Comparison of ENCODE assay signal across 9 cellular contexts in the genomic region with DNA sequence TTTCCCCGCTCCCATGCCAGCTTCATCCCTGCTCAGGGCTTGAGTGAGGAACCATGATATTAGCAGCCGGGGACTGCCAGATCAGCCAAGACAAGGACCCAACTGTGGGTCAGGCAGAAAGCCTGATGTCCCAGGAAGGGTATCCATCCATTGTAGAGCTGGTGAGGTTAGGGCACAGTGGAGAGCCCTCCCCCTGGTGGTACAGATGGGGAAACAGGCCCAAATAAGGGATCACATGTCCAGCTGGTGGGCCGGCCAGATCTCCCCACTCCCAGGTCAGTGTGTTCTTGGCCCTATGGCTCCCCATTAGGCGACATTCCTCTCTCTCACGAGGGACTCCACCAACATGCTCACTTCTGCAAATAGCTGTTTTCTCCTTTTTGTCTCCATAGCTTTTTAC. TPM values are rescaled to one million over a fixed set of nuclear protein-coding genes. Genes with fewer than 3 reads are reported as not detected.
DNase-seq lines count a peak whose midpoint lies in the region; ATAC-seq, FAIRE-seq and TF ChIP-seq lines count a peak whose summit lies in the region.
"Had no signal": no experiment of that assay in that cellular context is flagged by ENCODE, and none has a peak within 500 bp of the region (broad histone marks: within the 10 kb centered on the region; RNA-seq: fewer than 3 reads in every experiment).

No MANE protein-coding gene starts in this region.

- H3K9ac ChIP-seq in SK-N-SH, result no peak overlapping the region

- H2AFZ ChIP-seq in SK-N-SH (ENCODE audit: low read depth), result no peak overlapping the region

- 83% methylated on average over 4 of the region's 5 CpGs for WGBS in SK-N-SH (ENCODE audit: low lambda C conversion rate)
- WGBS in pancreas, 2 donors, result 82 to 88% methylated on average over 5 of the region's 5 CpGs

- in situ Hi-C loops in HAP-1 (cut with MboI; ENCODE audit: low sequenced_read_pairs), result no loop called here

- FAIRE-seq in pancreas (lab: Jason Lieb, UNC), result no peak

- no peaks in the 10 kb centered on the region for H3K27me3 ChIP-seq in HAP-1 (ENCODE audit: low read depth)
- H3K27me3 ChIP-seq in SK-N-SH (ENCODE audit: insufficient read depth), result no peaks in the 10 kb centered on the region
- no peaks in the 10 kb centered on the region for H3K27me3 ChIP-seq in pancreas
- H3K27me3 ChIP-seq: body of pancreas had no signal

- TF ChIP-seq CTCF in AG10803 (conservative IDR thresholded peaks at IDR 0.05; ENCODE audit: low read length), result peak; percentile 59
- TF ChIP-seq CTCF in SK-N-SH (IDR thresholded peaks at IDR 0.05), result peak; percentile 60
- no peak for TF ChIP-seq CTCF in pancreas (IDR thresholded peaks at IDR 0.05)

- H3K4me2 ChIP-seq in SK-N-SH, result no peak overlapping the region

- H3K9me3 ChIP-seq in HAP-1 (no peaks in the 10 kb centered on the region), SK-N-SH (no peaks in the 10 kb centered on the region), pancreas (no peaks in the 10 kb centered on the region)
- H3K9me3 ChIP-seq: body of pancreas had no signal

- no peak overlapping the region for H3K4me3 ChIP-seq in AG10803 (ENCODE audit: low read length)
- H3K4me3 ChIP-seq in HAP-1, result no peak overlapping the region
- H3K4me3 ChIP-seq in SK-N-SH (ENCODE audit: low read depth in 2 of 2, low read length in 1 of 2), result no peak overlapping the region
- H3K4me3 ChIP-seq in pancreas, result no peak overlapping the region
- H3K4me3 ChIP-seq: body of pancreas had no signal

- H3K36me3 ChIP-seq in HAP-1 (replicated peaks), result no peaks in the 10 kb centered on the region
- H3K36me3 ChIP-seq in SK-N-SH (replicated peaks in 1 of 2; ENCODE audit: control insufficient read depth in 1 of 2, insufficient read depth in 2 of 2, low read length in 1 of 2), result no peaks in the 10 kb centered on the region
- no peaks in the 10 kb centered on the region for H3K36me3 ChIP-seq in pancreas

- no peak for TF ChIP-seq EP300 in SK-N-SH (IDR thresholded peaks at IDR 0.05; ENCODE audit: borderline replicate concordance in 1 of 2, low read depth in 1 of 2, low read length in 1 of 2)

- H3K4me1 ChIP-seq in HAP-1 (no peaks in the 10 kb centered on the region), SK-N-SH (ENCODE audit: control insufficient read depth in 1 of 2, insufficient read depth in 2 of 2, low read depth in 1 of 2, low read length in 1 of 2) (no peaks in the 10 kb centered on the region; a peak in 1 of 4 replicates), pancreas (no peaks in the 10 kb centered on the region)
- H3K4me1 ChIP-seq: body of pancreas had no signal

- H3F3A ChIP-seq in SK-N-SH (replicated peaks; ENCODE audit: insufficient read depth), result no peaks in the 10 kb centered on the region

- POLR2A ChIA-PET in SK-N-SH (lab: Yijun Ruan, JAX), result no interaction called here

- CTCF ChIA-PET in SK-N-SH (lab: Yijun Ruan, JAX), result interaction anchor here (0.6 to 10.7 kb wide), 26 partner anchors 9 to 793 kb away, joined by 3 to 90 read pairs (median 4); a partner anchor contains a TSS

- H4K20me1 ChIP-seq in SK-N-SH (ENCODE audit: insufficient read depth), result no peaks in the 10 kb centered on the region

- peak; percentile 62 for TF ChIP-seq RAD21 in SK-N-SH (IDR thresholded peaks at IDR 0.05; ENCODE audit: low read length)

- DNase-seq in AG10803 (ENCODE audit: low read depth) (no peak), HAP-1 (ENCODE audit: low spot score in 2 of 2) (peak; percentile 17 to 58), SK-N-SH (peak; percentile 83), islet precursor cell (peak; percentile 81), pancreas (no peak), T1000 (lab: John Stamatoyannopoulos, UW) (no peak), putamen (ENCODE audit: low spot score) (no peak)
- DNase-seq: body of pancreas had no signal

- H3K79me2 ChIP-seq in SK-N-SH (ENCODE audit: insufficient read depth), result no peaks in the 10 kb centered on the region

- H3K27ac ChIP-seq in SK-N-SH (ENCODE audit: low read depth in 2 of 2, low read length in 1 of 2) (no peak overlapping the region), pancreas (no peak overlapping the region)
- H3K27ac ChIP-seq: body of pancreas had no signal

- ATAC-seq in pancreas, result no peak
- ATAC-seq in HG03095 (IDR thresholded peaks at IDR 0.05; ENCODE audit: unreplicated experiment), result no peak
- ATAC-seq: body of pancreas had no signal

- intact Hi-C loops in pancreas (cut with DNase I), result no loop called here

- no peaks in the 10 kb centered on the region for H3K9me2 ChIP-seq in SK-N-SH

TF ChIP-seq in SK-N-SH, 30 proteins besides CTCF, POLR2A, EP300 and RAD21:
- TF ChIP-seq NRF1 (IDR thresholded peaks at IDR 0.05; ENCODE audit: low read depth, low read length) (no peak), SMC3 (IDR thresholded peaks at IDR 0.05; ENCODE audit: low read depth, low read length) (peak; percentile 65), RCOR1 (IDR thresholded peaks at IDR 0.05; ENCODE audit: low read length) (no peak), CHD2 (IDR thresholded peaks at IDR 0.05; ENCODE audit: low read length, partially characterized antibody) (no peak)
- TF ChIP-seq, protein P1, sequence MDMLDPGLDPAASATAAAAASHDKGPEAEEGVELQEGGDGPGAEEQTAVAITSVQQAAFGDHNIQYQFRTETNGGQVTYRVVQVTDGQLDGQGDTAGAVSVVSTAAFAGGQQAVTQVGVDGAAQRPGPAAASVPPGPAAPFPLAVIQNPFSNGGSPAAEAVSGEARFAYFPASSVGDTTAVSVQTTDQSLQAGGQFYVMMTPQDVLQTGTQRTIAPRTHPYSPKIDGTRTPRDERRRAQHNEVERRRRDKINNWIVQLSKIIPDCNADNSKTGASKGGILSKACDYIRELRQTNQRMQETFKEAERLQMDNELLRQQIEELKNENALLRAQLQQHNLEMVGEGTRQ (IDR thresholded peaks at IDR 0.05; ENCODE audit: borderline replicate concordance, low read depth, low read length), result no peak
- TF ChIP-seq, protein P2, sequence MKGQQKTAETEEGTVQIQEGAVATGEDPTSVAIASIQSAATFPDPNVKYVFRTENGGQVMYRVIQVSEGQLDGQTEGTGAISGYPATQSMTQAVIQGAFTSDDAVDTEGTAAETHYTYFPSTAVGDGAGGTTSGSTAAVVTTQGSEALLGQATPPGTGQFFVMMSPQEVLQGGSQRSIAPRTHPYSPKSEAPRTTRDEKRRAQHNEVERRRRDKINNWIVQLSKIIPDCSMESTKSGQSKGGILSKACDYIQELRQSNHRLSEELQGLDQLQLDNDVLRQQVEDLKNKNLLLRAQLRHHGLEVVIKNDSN (IDR thresholded peaks at IDR 0.05; ENCODE audit: borderline replicate concordance, low read depth), result peak; percentile 64; the same call in 1 of the 2 replicates
- TF ChIP-seq, protein P3, sequence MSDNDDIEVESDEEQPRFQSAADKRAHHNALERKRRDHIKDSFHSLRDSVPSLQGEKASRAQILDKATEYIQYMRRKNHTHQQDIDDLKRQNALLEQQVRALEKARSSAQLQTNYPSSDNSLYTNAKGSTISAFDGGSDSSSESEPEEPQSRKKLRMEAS (IDR thresholded peaks at IDR 0.05; ENCODE audit: low read depth), result no peak
- TF ChIP-seq, protein P4, sequence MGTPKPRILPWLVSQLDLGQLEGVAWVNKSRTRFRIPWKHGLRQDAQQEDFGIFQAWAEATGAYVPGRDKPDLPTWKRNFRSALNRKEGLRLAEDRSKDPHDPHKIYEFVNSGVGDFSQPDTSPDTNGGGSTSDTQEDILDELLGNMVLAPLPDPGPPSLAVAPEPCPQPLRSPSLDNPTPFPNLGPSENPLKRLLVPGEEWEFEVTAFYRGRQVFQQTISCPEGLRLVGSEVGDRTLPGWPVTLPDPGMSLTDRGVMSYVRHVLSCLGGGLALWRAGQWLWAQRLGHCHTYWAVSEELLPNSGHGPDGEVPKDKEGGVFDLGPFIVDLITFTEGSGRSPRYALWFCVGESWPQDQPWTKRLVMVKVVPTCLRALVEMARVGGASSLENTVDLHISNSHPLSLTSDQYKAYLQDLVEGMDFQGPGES (IDR thresholded peaks at IDR 0.05; ENCODE audit: low read depth, low read length), result no peak

RNA-seq across cellular contexts. Expression of a gene that starts 9.0 kb away (rescaled TPM):
- polyA plus RNA-seq in SK-N-SH (2012; rRNA removed) (0.23 and 0.26 TPM in 2 replicates), pancreas (under 1 TPM in 1 of 2 donors, not detected in 1; 0.19 TPM)
- 0.19 and 0.26 TPM in 2 replicates for polyA plus RNA-seq in SK-N-SH (2012; cell fraction: cytosol; rRNA removed)
- polyA plus RNA-seq in SK-N-SH (2012; cell fraction: nucleus; rRNA removed), result 0.25 and 0.39 TPM in 2 replicates
- under 1 TPM in 2 of 6 donors, not detected in 4; 0.13 to 0.16 TPM for total RNA-seq in pancreas
- total RNA-seq: body of pancreas had no signal

RNA-seq across cellular contexts. Expression of a gene that starts 14.3 kb away (rescaled TPM):
- polyA plus RNA-seq in SK-N-SH (2012; rRNA removed), result not detected in 2 replicates
- not detected in 2 replicates for polyA plus RNA-seq in SK-N-SH (2012; cell fraction: cytosol; rRNA removed)
- 0.04 and 0.08 TPM in 2 replicates for polyA plus RNA-seq in SK-N-SH (2012; cell fraction: nucleus; rRNA removed)
- total RNA-seq in pancreas, result not detected
- not detected for polyA plus RNA-seq in pancreas
- total RNA-seq: body of pancreas had no signal

RNA-seq across cellular contexts. Expression of a gene that starts 19.9 kb away (rescaled TPM):
- polyA plus RNA-seq in SK-N-SH (2012; rRNA removed), result 25.9 and 32.1 TPM in 2 replicates
- polyA plus RNA-seq in SK-N-SH (2012; cell fraction: cytosol; rRNA removed), result 13.2 and 19.7 TPM in 2 replicates
- polyA plus RNA-seq in SK-N-SH (2012; cell fraction: nucleus; rRNA removed), result 57.0 and 58.5 TPM in 2 replicates
- total RNA-seq in pancreas, result 10 to 100 TPM in 4 of 6 donors, 1 to 10 TPM in 2; 7.2 to 48.6 (median 15.6) TPM
- polyA plus RNA-seq in pancreas, result 10 to 100 TPM; 11.5 to 17.0 TPM

Comparison
In these comparisons a context has a peak if more than half of its experiments do, and no peak if none do; other contexts are left out.
1. DNase-seq: peak in HAP-1 (2 of 2), SK-N-SH (single experiment) and islet precursor cell (single experiment); none in AG10803 (single experiment), pancreas (0 of 6), T1000 (single experiment) and putamen (single experiment).
2. CTCF ChIP-seq: peak in AG10803 (single experiment) and SK-N-SH (single experiment); none in pancreas (0 of 4).